ENCODE assay signal across 8 cellular contexts in genomic region chr3:151085889-151086483, GRCh38. TPM values are rescaled to one million over a fixed set of nuclear protein-coding genes. Genes with fewer than 3 reads are reported as not detected.
DNase-seq lines count a peak whose midpoint lies in the region; ATAC-seq and TF ChIP-seq lines count a peak whose summit lies in the region.

No MANE protein-coding gene starts in this region.

- no peaks in the 10 kb centered on the region for H3K9me3 Mint-ChIP-seq in activated naive CD8-positive, alpha-beta T cell treated with anti-CD3 and anti-CD28 coated beads for 36 hours

- peaks cover 52% of the 10 kb centered on the region for H3K27me3 Mint-ChIP-seq in activated naive CD8-positive, alpha-beta T cell treated with anti-CD3 and anti-CD28 coated beads for 36 hours

- no peak for TF ChIP-seq CTCF in gastrocnemius medialis (IDR thresholded peaks at IDR 0.05 in 4 of 5, conservative IDR thresholded peaks at IDR 0.05 in 1 of 5)

- H3K4me3 ChIP-seq in GM23248 = peak overlapping the region; percentile 70
- H3K4me3 ChIP-seq in gastrocnemius medialis = peak overlapping the region; percentile 58 to 73 (median 60)

- peaks cover 28% of the 10 kb centered on the region; the same call in 1 of the 2 replicates for H3K27me3 ChIP-seq in GM23248 (replicated peaks; ENCODE audit: insufficient read depth)
- peaks cover 9 to 37% (median 20%) of the 10 kb centered on the region in 3 donors for H3K27me3 ChIP-seq in gastrocnemius medialis

- no peaks in the 10 kb centered on the region for H3F3A ChIP-seq in GM23248 (ENCODE audit: insufficient read depth)

- no peaks in the 10 kb centered on the region for H4K20me1 ChIP-seq in GM23248 (ENCODE audit: insufficient read depth)

- peaks cover 9% of the 10 kb centered on the region for H3K4me1 Mint-ChIP-seq in activated naive CD8-positive, alpha-beta T cell treated with anti-CD3 and anti-CD28 coated beads for 36 hours

- peak overlapping the region; percentile 82 for H3K4me3 Mint-ChIP-seq in activated naive CD8-positive, alpha-beta T cell treated with anti-CD3 and anti-CD28 coated beads for 36 hours

- no peak overlapping the region for H3K27ac Mint-ChIP-seq in activated naive CD8-positive, alpha-beta T cell treated with anti-CD3 and anti-CD28 coated beads for 36 hours

- WGBS in GM23248 (ENCODE audit: low coverage in 1 of 2, low lambda C conversion rate in 2 of 2, missing lambda C conversion rate in 2 of 2), 2 experiments = 0 to 2% methylated on average over 30 to 42 of the region's 60 CpGs

- intact Hi-C loops in gastrocnemius medialis (cut with DNase I; ENCODE audit: low total_unique reads) = loop anchor here (10.0 kb wide), 1 partner anchor 59 kb away; no protein-coding TSS in a partner anchor

- peak overlapping the region; percentile 22; the same call in 1 of the 2 replicates for H3K9ac ChIP-seq in GM23248

- H3K4me1 ChIP-seq in GM23248 (ENCODE audit: insufficient read depth) (no peaks in the 10 kb centered on the region), gastrocnemius medialis (peaks cover 5 to 15% of the 10 kb centered on the region in 2 donors)

- H3K79me2 ChIP-seq in GM23248 (ENCODE audit: insufficient read depth) = no peaks in the 10 kb centered on the region

- TF ChIP-seq POLR2A in gastrocnemius medialis (IDR thresholded peaks at IDR 0.05) = no peak

- no peaks in the 10 kb centered on the region for H3K9me2 ChIP-seq in GM23248 (ENCODE audit: insufficient read depth)

- H3K36me3 Mint-ChIP-seq in activated naive CD8-positive, alpha-beta T cell treated with anti-CD3 and anti-CD28 coated beads for 36 hours = no peaks in the 10 kb centered on the region

- H3K4me2 ChIP-seq in GM23248 (ENCODE audit: unreplicated experiment) = peak overlapping the region; percentile 65

- H2AFZ ChIP-seq in GM23248 = peak overlapping the region; percentile 79

- H3K36me3 ChIP-seq in GM23248 (ENCODE audit: low read depth) = no peaks in the 10 kb centered on the region
- no peaks in the 10 kb centered on the region for H3K36me3 ChIP-seq in gastrocnemius medialis

- peak; percentile 41 for DNase-seq in ELR (ENCODE audit: low read depth)
- DNase-seq in GM23248 = peak; percentile 49
- peak; percentile 17 for DNase-seq in NCI-H1092 (lab: John Stamatoyannopoulos, UW)
- DNase-seq in activated naive CD8-positive, alpha-beta T cell treated with anti-CD3 and anti-CD28 coated beads for 36 hours = peak; percentile 33
- peak; percentile 14 for DNase-seq in hepatic stellate cell (ENCODE audit: low spot score)
- no peak for DNase-seq in gastrocnemius medialis

- ATAC-seq in gastrocnemius medialis (peak in 1 of 2 donors; percentile 24), GM21528 (IDR thresholded peaks at IDR 0.05; ENCODE audit: low FRiP score, unreplicated experiment) (no peak), GM21786 (IDR thresholded peaks at IDR 0.05; ENCODE audit: unreplicated experiment) (no peak)

- H3K27ac ChIP-seq in GM23248 (no peak overlapping the region), gastrocnemius medialis (peak overlapping the region in 1 of 4 donors; percentile 34)

- in situ Hi-C loops in GM23248 (cut with MboI) = no loop called here
- in situ Hi-C loops in gastrocnemius medialis (cut with MboI; ENCODE audit: low sequenced_read_pairs in 4 of 4) = no loop called here

- H3K9me3 ChIP-seq in GM23248 (ENCODE audit: low read depth) = no peaks in the 10 kb centered on the region
- no peaks in the 10 kb centered on the region for H3K9me3 ChIP-seq in gastrocnemius medialis

RNA-seq across cellular contexts. Expression of gene MED12L, which starts 0.5 kb away (rescaled TPM):
- 0.13 and 0.32 TPM in 2 replicates for total RNA-seq in GM23248 (2014; rRNA removed; shearing (Covaris generic))
- polyA plus RNA-seq in GM23248 (2016; fragmentation: Nextera tagmentation; extraction: Ambion mirVana) = 0.13 and 0.51 TPM in 2 replicates
- total RNA-seq in activated naive CD8-positive, alpha-beta T cell treated with anti-CD3 and anti-CD28 coated beads for 36 hours = 1 to 10 TPM; 1.6 to 2.1 TPM
- total RNA-seq in gastrocnemius medialis = 1 to 10 TPM in 1 of 4 donors, under 1 TPM in 3; 0.05 to 1.2 (median 0.10) TPM

Comparison
In these comparisons a context has a peak if more than half of its experiments do, and no peak if none do; other contexts are left out.
1. DNase-seq: peak in ELR (single experiment), GM23248 (single experiment), NCI-H1092 (single experiment), activated naive CD8-positive, alpha-beta T cell treated with anti-CD3 and anti-CD28 coated beads for 36 hours (single experiment) and hepatic stellate cell (single experiment); none in gastrocnemius medialis (0 of 2).